12 cellular contexts compared by ENCODE assay signal in the genomic region with DNA sequence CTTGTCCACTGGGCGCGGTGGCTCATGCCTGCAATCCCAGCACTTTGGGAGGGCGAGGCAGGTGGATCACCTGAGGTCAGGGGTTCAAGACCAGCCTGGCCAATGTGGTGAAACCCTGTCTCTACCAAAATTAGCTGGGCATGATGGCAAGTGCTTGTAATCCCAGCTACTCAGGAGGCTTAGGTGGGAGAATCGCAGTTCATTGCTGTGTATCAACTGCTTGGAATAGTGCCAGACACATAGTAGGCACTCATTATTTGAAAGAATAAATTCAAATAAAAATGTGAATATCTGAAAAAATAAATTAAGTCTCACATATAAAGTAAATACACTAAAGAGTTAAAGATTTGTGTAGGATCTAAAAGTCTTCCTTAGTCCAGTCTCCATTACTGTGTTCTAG. TPM values are rescaled to one million over a fixed set of nuclear protein-coding genes. Genes with fewer than 3 reads are reported as not detected.
DNase-seq lines count a peak whose midpoint lies in the region; ATAC-seq and TF ChIP-seq lines count a peak whose summit lies in the region.
"Had no signal": no experiment of that assay in that cellular context is flagged by ENCODE, and none has a peak within 500 bp of the region (broad histone marks: within the 10 kb centered on the region; RNA-seq: fewer than 3 reads in every experiment).

No MANE protein-coding gene starts in this region.

- H3K36me3 ChIP-seq in HAP-1 (replicated peaks) = peaks cover 41% of the 10 kb centered on the region

- H3K9me3 Mint-ChIP-seq in CD4-positive, alpha-beta T cell = no peaks in the 10 kb centered on the region
- no peaks in the 10 kb centered on the region for H3K9me3 Mint-ChIP-seq in activated CD8-positive, alpha-beta T cell treated with anti-CD3 and anti-CD28 coated beads, Interleukin-2, amount 10 ng/mL, durations not matched to agents 7 days and 5 days (ENCODE audit: insufficient read depth)
- H3K9me3 Mint-ChIP-seq in natural killer cell treated with Interleukin-12 subunit alpha and Interleukin-12 subunit beta and Interleukin-15 and Interleukin-18, amount 100 ng/mL, for 72 hours = no peaks in the 10 kb centered on the region

- peaks cover 13% of the 10 kb centered on the region for H3K4me1 ChIP-seq in HAP-1

- H3K27ac Mint-ChIP-seq in CD4-positive, alpha-beta T cell = peak overlapping the region; percentile 72
- peak overlapping the region; percentile 25 for H3K27ac Mint-ChIP-seq in activated CD8-positive, alpha-beta T cell treated with anti-CD3 and anti-CD28 coated beads, Interleukin-2, amount 10 ng/mL, durations not matched to agents 7 days and 5 days
- H3K27ac Mint-ChIP-seq in natural killer cell treated with Interleukin-12 subunit alpha and Interleukin-12 subunit beta and Interleukin-15 and Interleukin-18, amount 100 ng/mL, for 72 hours = no peak overlapping the region

- H3K4me3 ChIP-seq in HAP-1 = peak overlapping the region; percentile 87; the same call in 1 of the 2 replicates
- H3K4me3 ChIP-seq: suprapubic skin had no signal

- intact Hi-C loops in CD4-positive, alpha-beta T cell (cut with DNase I, micrococcal nuclease) = loop anchor here (10.0 kb wide), 2 partner anchors 398 to 838 kb away; partner anchors contain the start of genes TMEM170B (in 2 of the 2) and SMIM13 (in 1 of the 2)

- no peak for TF ChIP-seq CTCF in CD4-positive, alpha-beta T cell (IDR thresholded peaks at IDR 0.05)

- H3K9me3 ChIP-seq in CD4-positive, alpha-beta T cell (ENCODE audit: control insufficient read depth, low read length) = no peaks in the 10 kb centered on the region
- H3K9me3 ChIP-seq in HAP-1 = no peaks in the 10 kb centered on the region
- H3K9me3 ChIP-seq: ascending aorta, suprapubic skin had no signal

- peak overlapping the region; percentile 66 for H3K4me3 Mint-ChIP-seq in CD4-positive, alpha-beta T cell
- no peak overlapping the region for H3K4me3 Mint-ChIP-seq in activated CD8-positive, alpha-beta T cell treated with anti-CD3 and anti-CD28 coated beads, Interleukin-2, amount 10 ng/mL, durations not matched to agents 7 days and 5 days
- H3K4me3 Mint-ChIP-seq in natural killer cell treated with Interleukin-12 subunit alpha and Interleukin-12 subunit beta and Interleukin-15 and Interleukin-18, amount 100 ng/mL, for 72 hours = peak overlapping the region; percentile 93

- H3K36me3 Mint-ChIP-seq in CD4-positive, alpha-beta T cell (ENCODE audit: low read depth) = peaks cover 60% of the 10 kb centered on the region
- H3K36me3 Mint-ChIP-seq in activated CD8-positive, alpha-beta T cell treated with anti-CD3 and anti-CD28 coated beads, Interleukin-2, amount 10 ng/mL, durations not matched to agents 7 days and 5 days (ENCODE audit: low read depth) = peaks cover 46% of the 10 kb centered on the region
- peaks cover 50% of the 10 kb centered on the region for H3K36me3 Mint-ChIP-seq in natural killer cell treated with Interleukin-12 subunit alpha and Interleukin-12 subunit beta and Interleukin-15 and Interleukin-18, amount 100 ng/mL, for 72 hours

- no peak for DNase-seq in CD4-positive, alpha-beta T cell
- no peak for DNase-seq in HAP-1 (ENCODE audit: low spot score in 2 of 2)
- DNase-seq in activated CD8-positive, alpha-beta T cell treated with anti-CD3 and anti-CD28 coated beads, Interleukin-2, amount 10 ng/mL, durations not matched to agents 7 days and 5 days = no peak
- no peak for DNase-seq in natural killer cell treated with Interleukin-12 subunit alpha and Interleukin-12 subunit beta and Interleukin-15 and Interleukin-18, amount 100 ng/mL, for 72 hours (ENCODE audit: low spot score)
- no peak for DNase-seq in GM03348 (ENCODE audit: low spot score)
- no peak for DNase-seq in NK-92 treated with Interleukin-12 subunit alpha and Interleukin-12 subunit beta, amount 100 ng/mL, for 24 hours (lab: John Stamatoyannopoulos, UW)
- DNase-seq: foreskin fibroblast, Kasumi-1, NCI-H2171 had no signal

- no peak for ATAC-seq in CD4-positive, alpha-beta T cell (ENCODE audit: poor library complexity)
- ATAC-seq in activated CD8-positive, alpha-beta T cell treated with anti-CD3 and anti-CD28 coated beads, Interleukin-2, amount 10 ng/mL, durations not matched to agents 7 days and 5 days = no peak
- no peak for ATAC-seq in natural killer cell treated with Interleukin-12 subunit alpha and Interleukin-12 subunit beta and Interleukin-15 and Interleukin-18, amount 100 ng/mL, for 72 hours
- ATAC-seq in GM18873 (IDR thresholded peaks at IDR 0.05; ENCODE audit: low FRiP score, unreplicated experiment) = no peak

- POLR2A ChIA-PET in CD4-positive, alpha-beta T cell (lab: Charles Lee) = no interaction called here
- POLR2A ChIA-PET in activated CD8-positive, alpha-beta T cell treated with anti-CD3 and anti-CD28 coated beads, Interleukin-2, amount 10 ng/mL, durations not matched to agents 7 days and 5 days (lab: Charles Lee) = no interaction called here

- no peak overlapping the region for H3K27ac ChIP-seq in CD4-positive, alpha-beta T cell (ENCODE audit: low read depth, low read length)
- H3K27ac ChIP-seq: ascending aorta, suprapubic skin had no signal

- no peaks in the 10 kb centered on the region for H3K27me3 ChIP-seq in CD4-positive, alpha-beta T cell (ENCODE audit: control insufficient read depth, insufficient read depth, low read length)
- no peaks in the 10 kb centered on the region for H3K27me3 ChIP-seq in HAP-1 (ENCODE audit: low read depth)
- H3K27me3 ChIP-seq: ascending aorta, suprapubic skin had no signal

- in situ Hi-C loops in HAP-1 (cut with MboI; ENCODE audit: low sequenced_read_pairs) = loop anchor here (25.0 kb wide), 1 partner anchor 184 kb away; the partner anchor contains the start of gene GCNT2

- CTCF ChIA-PET in CD4-positive, alpha-beta T cell (lab: Charles Lee) = no interaction called here
- CTCF ChIA-PET in activated CD8-positive, alpha-beta T cell treated with anti-CD3 and anti-CD28 coated beads, Interleukin-2, amount 10 ng/mL, durations not matched to agents 7 days and 5 days (lab: Charles Lee) = interaction anchor here (3.1 kb wide), 1 partner anchor 24 kb away, joined by 23 read pairs; no protein-coding TSS in a partner anchor

- H3K4me1 Mint-ChIP-seq in CD4-positive, alpha-beta T cell (ENCODE audit: low read depth) = peaks cover 41% of the 10 kb centered on the region
- H3K4me1 Mint-ChIP-seq in activated CD8-positive, alpha-beta T cell treated with anti-CD3 and anti-CD28 coated beads, Interleukin-2, amount 10 ng/mL, durations not matched to agents 7 days and 5 days (ENCODE audit: low read depth) = peaks cover 40% of the 10 kb centered on the region
- peaks cover 44 to 63% of the 10 kb centered on the region in 2 donors for H3K4me1 Mint-ChIP-seq in natural killer cell treated with Interleukin-12 subunit alpha and Interleukin-12 subunit beta and Interleukin-15 and Interleukin-18, amount 100 ng/mL, for 72 hours (ENCODE audit: low read depth in 2 of 2)

- H3K27me3 Mint-ChIP-seq in CD4-positive, alpha-beta T cell = no peaks in the 10 kb centered on the region
- no peaks in the 10 kb centered on the region for H3K27me3 Mint-ChIP-seq in activated CD8-positive, alpha-beta T cell treated with anti-CD3 and anti-CD28 coated beads, Interleukin-2, amount 10 ng/mL, durations not matched to agents 7 days and 5 days (ENCODE audit: low read depth)
- H3K27me3 Mint-ChIP-seq in natural killer cell treated with Interleukin-12 subunit alpha and Interleukin-12 subunit beta and Interleukin-15 and Interleukin-18, amount 100 ng/mL, for 72 hours = no peaks in the 10 kb centered on the region

RNA-seq across cellular contexts. Expression of gene PAK1IP1, which starts 1.9 kb away (rescaled TPM):
- total RNA-seq in CD4-positive, alpha-beta T cell = 1 to 10 TPM; 4.1 to 5.8 TPM
- total RNA-seq in activated CD8-positive, alpha-beta T cell treated with anti-CD3 and anti-CD28 coated beads, Interleukin-2, amount 10 ng/mL, durations not matched to agents 7 days and 5 days = 10 to 100 TPM; 16.9 to 17.6 TPM
- total RNA-seq in natural killer cell treated with Interleukin-12 subunit alpha and Interleukin-12 subunit beta and Interleukin-15 and Interleukin-18, amount 100 ng/mL, for 72 hours = 10 to 100 TPM; 24.8 to 27.7 TPM

RNA-seq across cellular contexts. Expression of gene C6orf52, which starts 2.2 kb away (rescaled TPM):
- not detected for total RNA-seq in CD4-positive, alpha-beta T cell
- total RNA-seq in activated CD8-positive, alpha-beta T cell treated with anti-CD3 and anti-CD28 coated beads, Interleukin-2, amount 10 ng/mL, durations not matched to agents 7 days and 5 days = 1 to 10 TPM; 2.3 to 2.9 TPM
- total RNA-seq in natural killer cell treated with Interleukin-12 subunit alpha and Interleukin-12 subunit beta and Interleukin-15 and Interleukin-18, amount 100 ng/mL, for 72 hours = 1 to 10 TPM; 2.4 to 4.0 TPM
- total RNA-seq: ascending aorta, suprapubic skin had no signal

RNA-seq across cellular contexts. Expression of gene TMEM14C, which starts 26.2 kb away (rescaled TPM):
- total RNA-seq in CD4-positive, alpha-beta T cell = 10 to 100 TPM; 14.4 to 14.6 TPM
- 10 to 100 TPM; 35.9 to 39.2 TPM for total RNA-seq in activated CD8-positive, alpha-beta T cell treated with anti-CD3 and anti-CD28 coated beads, Interleukin-2, amount 10 ng/mL, durations not matched to agents 7 days and 5 days
- total RNA-seq in natural killer cell treated with Interleukin-12 subunit alpha and Interleukin-12 subunit beta and Interleukin-15 and Interleukin-18, amount 100 ng/mL, for 72 hours = 10 to 100 TPM; 12.0 to 27.4 TPM

RNA-seq across cellular contexts. Expression of gene TMEM14B, which starts 51.0 kb away (rescaled TPM):
- total RNA-seq in CD4-positive, alpha-beta T cell = 10 to 100 TPM; 41.8 to 44.1 TPM
- total RNA-seq in activated CD8-positive, alpha-beta T cell treated with anti-CD3 and anti-CD28 coated beads, Interleukin-2, amount 10 ng/mL, durations not matched to agents 7 days and 5 days = 10 to 100 TPM; 85.7 to 92.6 TPM
- total RNA-seq in natural killer cell treated with Interleukin-12 subunit alpha and Interleukin-12 subunit beta and Interleukin-15 and Interleukin-18, amount 100 ng/mL, for 72 hours = 10 to 100 TPM; 43.9 to 63.4 TPM

Comparison
In these comparisons a context has a peak if more than half of its experiments do, and no peak if none do; other contexts are left out.
1. H3K27ac Mint-ChIP-seq: peak in CD4-positive, alpha-beta T cell (single experiment) and activated CD8-positive, alpha-beta T cell treated with anti-CD3 and anti-CD28 coated beads, Interleukin-2, amount 10 ng/mL, durations not matched to agents 7 days and 5 days (single experiment); none in natural killer cell treated with Interleukin-12 subunit alpha and Interleukin-12 subunit beta and Interleukin-15 and Interleukin-18, amount 100 ng/mL, for 72 hours (0 of 2).